ENCODE assay signal across 9 cellular contexts in genomic region chr16:11682655-11683096, GRCh38. TPM values are rescaled to one million over a fixed set of nuclear protein-coding genes. Genes with fewer than 3 reads are reported as not detected.
DNase-seq lines count a peak whose midpoint lies in the region; ATAC-seq and TF ChIP-seq lines count a peak whose summit lies in the region.
"Had no signal": no experiment of that assay in that cellular context is flagged by ENCODE, and none has a peak within 500 bp of the region (broad histone marks: within the 10 kb centered on the region; RNA-seq: fewer than 3 reads in every experiment).

No MANE protein-coding gene starts in this region.

- no peaks in the 10 kb centered on the region for H3K27me3 Mint-ChIP-seq in CD8-positive, alpha-beta T cell (ENCODE audit: low read depth)
- no peaks in the 10 kb centered on the region for H3K27me3 Mint-ChIP-seq in activated CD4-positive, alpha-beta memory T cell treated with anti-CD3 and anti-CD28 coated beads for 36 hours

- peak overlapping the region; percentile 1 for H3K27ac Mint-ChIP-seq in CD8-positive, alpha-beta T cell
- H3K27ac Mint-ChIP-seq in activated CD4-positive, alpha-beta memory T cell treated with anti-CD3 and anti-CD28 coated beads for 36 hours: peak overlapping the region; percentile 71

- POLR2A ChIA-PET in CD8-positive, alpha-beta T cell (lab: Charles Lee): no interaction called here
- POLR2A ChIA-PET in activated CD4-positive, alpha-beta memory T cell treated with anti-CD3 and anti-CD28 coated beads for 36 hours (lab: Charles Lee): no interaction called here

- H3K36me3 Mint-ChIP-seq in CD8-positive, alpha-beta T cell: peaks cover 80% of the 10 kb centered on the region
- H3K36me3 Mint-ChIP-seq in activated CD4-positive, alpha-beta memory T cell treated with anti-CD3 and anti-CD28 coated beads for 36 hours: peaks cover 45% of the 10 kb centered on the region

- H3K9ac ChIP-seq in mucosa of rectum (ENCODE audit: low read depth in 1 of 2, low read length in 2 of 2): no peak overlapping the region

- H3K27me3 ChIP-seq in CD8-positive, alpha-beta T cell (ENCODE audit: insufficient read depth, low read length): no peaks in the 10 kb centered on the region
- H3K27me3 ChIP-seq in mucosa of rectum (ENCODE audit: control insufficient read depth in 2 of 2, insufficient read depth in 2 of 2, low read length in 2 of 2): no peaks in the 10 kb centered on the region

- CTCF ChIA-PET in CD8-positive, alpha-beta T cell (lab: Charles Lee): interaction anchor here (0.6 to 0.7 kb wide), 2 partner anchors 21 to 151 kb away, joined by 3 read pairs; no protein-coding TSS in a partner anchor
- CTCF ChIA-PET in activated CD4-positive, alpha-beta memory T cell treated with anti-CD3 and anti-CD28 coated beads for 36 hours (lab: Charles Lee): no interaction called here

- H3K4me3 ChIP-seq in CD8-positive, alpha-beta T cell (ENCODE audit: low read depth, low read length): no peak overlapping the region
- no peak overlapping the region for H3K4me3 ChIP-seq in mucosa of rectum (ENCODE audit: low read length in 2 of 2)

- no peak overlapping the region for H3K4me3 Mint-ChIP-seq in CD8-positive, alpha-beta T cell
- H3K4me3 Mint-ChIP-seq in activated CD4-positive, alpha-beta memory T cell treated with anti-CD3 and anti-CD28 coated beads for 36 hours: no peak overlapping the region

- intact Hi-C loops in CD8-positive, alpha-beta T cell (cut with DNase I, micrococcal nuclease): no loop called here
- intact Hi-C loops in activated CD4-positive, alpha-beta memory T cell treated with anti-CD3 and anti-CD28 coated beads for 36 hours (cut with micrococcal nuclease): no loop called here

- H3K4me1 ChIP-seq in CD8-positive, alpha-beta T cell (ENCODE audit: insufficient read depth, low read length): peaks cover 19% of the 10 kb centered on the region
- H3K4me1 ChIP-seq in mucosa of rectum (ENCODE audit: control insufficient read depth in 2 of 2, insufficient read depth in 2 of 2, low read length in 2 of 2): peaks cover 19 to 35% of the 10 kb centered on the region in 2 donors

- H3K9me3 Mint-ChIP-seq in CD8-positive, alpha-beta T cell: no peaks in the 10 kb centered on the region
- no peaks in the 10 kb centered on the region for H3K9me3 Mint-ChIP-seq in activated CD4-positive, alpha-beta memory T cell treated with anti-CD3 and anti-CD28 coated beads for 36 hours

- peaks cover 45% of the 10 kb centered on the region for H3K4me1 Mint-ChIP-seq in CD8-positive, alpha-beta T cell (ENCODE audit: low read depth)
- peaks cover 56% of the 10 kb centered on the region for H3K4me1 Mint-ChIP-seq in activated CD4-positive, alpha-beta memory T cell treated with anti-CD3 and anti-CD28 coated beads for 36 hours (ENCODE audit: low read depth)

- DNase-seq in CD8-positive, alpha-beta T cell: no peak
- DNase-seq in HCEC 1CT (peak; percentile 94), NCI-H2029 treated with DMSO at 0.1 percent for 48 hours (lab: John Stamatoyannopoulos, UW) (no peak), OCI-M1 (lab: John Stamatoyannopoulos, UW) (no peak), epidermal melanocyte (ENCODE audit: insufficient read length, low spot score) (no peak), GM10266 (ENCODE audit: extremely low spot score) (no peak)
- DNase-seq in activated CD4-positive, alpha-beta memory T cell treated with anti-CD3 and anti-CD28 coated beads for 36 hours: no peak

- ATAC-seq in CD8-positive, alpha-beta T cell: no peak
- ATAC-seq: HCT116 had no signal

- H3K9me3 ChIP-seq in CD8-positive, alpha-beta T cell (ENCODE audit: low read length): no peaks in the 10 kb centered on the region
- H3K9me3 ChIP-seq in mucosa of rectum (ENCODE audit: control insufficient read depth in 2 of 2, low read length in 2 of 2): no peaks in the 10 kb centered on the region

- peaks cover 12% of the 10 kb centered on the region for H3K36me3 ChIP-seq in CD8-positive, alpha-beta T cell (ENCODE audit: insufficient read depth, low read length)
- peaks cover 67 to 81% of the 10 kb centered on the region in 2 donors for H3K36me3 ChIP-seq in mucosa of rectum (ENCODE audit: control insufficient read depth in 2 of 2, insufficient read depth in 2 of 2, low read length in 2 of 2)

- TF ChIP-seq CTCF in CD8-positive, alpha-beta T cell (IDR thresholded peaks at IDR 0.05): no peak
- no peak for TF ChIP-seq CTCF in GM10266 (IDR thresholded peaks at IDR 0.05; ENCODE audit: control insufficient read depth, insufficient read depth, low read depth, missing control alignments)

- no peak overlapping the region for H3K27ac ChIP-seq in CD8-positive, alpha-beta T cell (ENCODE audit: low read depth, low read length)
- H3K27ac ChIP-seq in mucosa of rectum (ENCODE audit: low read depth in 2 of 2, low read length in 2 of 2): peak overlapping the region; percentile 3 to 11

RNA-seq across cellular contexts. Expression of gene SNN, which starts 14.4 kb away (rescaled TPM):
- 100 to 1,000 TPM; 105 to 107 TPM for total RNA-seq in CD8-positive, alpha-beta T cell
- total RNA-seq in activated CD4-positive, alpha-beta memory T cell treated with anti-CD3 and anti-CD28 coated beads for 36 hours: 1 to 10 TPM; 9.1 TPM

RNA-seq across cellular contexts. Expression of gene TXNDC11, which starts 60.0 kb away (rescaled TPM):
- 100 to 1,000 TPM; 118 to 130 TPM for total RNA-seq in CD8-positive, alpha-beta T cell
- total RNA-seq in activated CD4-positive, alpha-beta memory T cell treated with anti-CD3 and anti-CD28 coated beads for 36 hours: 10 to 100 TPM; 28.4 to 29.9 TPM

Comparison
In these comparisons a context has a peak if more than half of its experiments do, and no peak if none do; other contexts are left out.
1. RNA of gene SNN, which starts 14.4 kb away (total RNA-seq): 105 to 107 TPM in CD8-positive, alpha-beta T cell; 9.1 TPM in activated CD4-positive, alpha-beta memory T cell treated with anti-CD3 and anti-CD28 coated beads for 36 hours; every median in the first group is over 10 times any median in the second.